Comparison of ENCODE assay signal across 1 cellular context in genomic region chr11:119149371-119150275, GRCh38.
TF ChIP-seq lines count a peak whose summit lies in the region.

No MANE protein-coding gene starts in this region.

TF ChIP-seq in GM12878, 131 proteins besides CTCF, POLR2A, EP300 and RAD21:
- peak; percentile 68 for TF ChIP-seq SUZ12 (IDR thresholded peaks at IDR 0.05; ENCODE audit: unreplicated experiment)
- no peak for TF ChIP-seq SKIL (IDR thresholded peaks at IDR 0.05; ENCODE audit: low read depth, poor library complexity, severe bottlenecking)
